In the genomic region with DNA sequence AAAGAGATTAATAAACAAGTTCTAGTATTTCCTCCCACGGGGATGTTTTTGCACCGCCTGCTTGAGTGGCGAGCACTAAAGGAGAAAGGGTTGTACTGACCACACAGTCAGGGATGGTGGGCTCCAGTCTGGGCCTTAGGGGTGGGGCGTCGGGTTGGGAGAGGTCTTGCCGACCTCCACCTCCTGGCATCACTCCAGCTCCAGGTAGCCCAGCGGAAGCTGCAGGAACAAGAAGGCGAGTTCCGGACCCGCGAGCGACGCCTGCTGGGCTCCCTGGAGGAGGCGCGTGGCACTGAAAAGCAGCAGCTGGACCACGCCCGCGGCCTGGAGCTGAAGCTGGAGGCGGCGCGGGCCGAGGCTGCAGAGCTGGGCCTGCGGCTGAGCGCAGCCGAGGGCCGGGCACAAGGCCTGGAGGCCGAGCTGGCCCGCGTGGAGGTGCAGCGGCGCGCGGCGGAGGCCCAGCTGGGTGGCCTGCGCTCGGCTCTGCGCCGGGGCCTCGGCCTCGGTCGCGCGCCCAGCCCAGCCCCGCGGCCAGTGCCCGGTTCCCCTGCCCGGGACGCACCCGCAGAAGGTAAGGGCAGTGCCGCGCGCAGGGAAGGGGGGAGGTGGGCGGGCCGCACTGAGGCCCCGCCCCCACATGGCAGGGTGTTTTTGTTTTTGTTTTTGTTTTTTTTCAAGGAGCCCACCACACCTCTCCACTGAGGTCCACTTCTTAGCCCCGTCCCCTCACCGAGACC, we compare ENCODE assay signal across 1 cellular context.
TF ChIP-seq lines count a peak whose summit lies in the region.

No MANE protein-coding gene starts in this region.

TF ChIP-seq in HepG2, 621 proteins besides CTCF, POLR2A, EP300 and RAD21 (continued from another document):
- TF ChIP-seq, protein P1, sequence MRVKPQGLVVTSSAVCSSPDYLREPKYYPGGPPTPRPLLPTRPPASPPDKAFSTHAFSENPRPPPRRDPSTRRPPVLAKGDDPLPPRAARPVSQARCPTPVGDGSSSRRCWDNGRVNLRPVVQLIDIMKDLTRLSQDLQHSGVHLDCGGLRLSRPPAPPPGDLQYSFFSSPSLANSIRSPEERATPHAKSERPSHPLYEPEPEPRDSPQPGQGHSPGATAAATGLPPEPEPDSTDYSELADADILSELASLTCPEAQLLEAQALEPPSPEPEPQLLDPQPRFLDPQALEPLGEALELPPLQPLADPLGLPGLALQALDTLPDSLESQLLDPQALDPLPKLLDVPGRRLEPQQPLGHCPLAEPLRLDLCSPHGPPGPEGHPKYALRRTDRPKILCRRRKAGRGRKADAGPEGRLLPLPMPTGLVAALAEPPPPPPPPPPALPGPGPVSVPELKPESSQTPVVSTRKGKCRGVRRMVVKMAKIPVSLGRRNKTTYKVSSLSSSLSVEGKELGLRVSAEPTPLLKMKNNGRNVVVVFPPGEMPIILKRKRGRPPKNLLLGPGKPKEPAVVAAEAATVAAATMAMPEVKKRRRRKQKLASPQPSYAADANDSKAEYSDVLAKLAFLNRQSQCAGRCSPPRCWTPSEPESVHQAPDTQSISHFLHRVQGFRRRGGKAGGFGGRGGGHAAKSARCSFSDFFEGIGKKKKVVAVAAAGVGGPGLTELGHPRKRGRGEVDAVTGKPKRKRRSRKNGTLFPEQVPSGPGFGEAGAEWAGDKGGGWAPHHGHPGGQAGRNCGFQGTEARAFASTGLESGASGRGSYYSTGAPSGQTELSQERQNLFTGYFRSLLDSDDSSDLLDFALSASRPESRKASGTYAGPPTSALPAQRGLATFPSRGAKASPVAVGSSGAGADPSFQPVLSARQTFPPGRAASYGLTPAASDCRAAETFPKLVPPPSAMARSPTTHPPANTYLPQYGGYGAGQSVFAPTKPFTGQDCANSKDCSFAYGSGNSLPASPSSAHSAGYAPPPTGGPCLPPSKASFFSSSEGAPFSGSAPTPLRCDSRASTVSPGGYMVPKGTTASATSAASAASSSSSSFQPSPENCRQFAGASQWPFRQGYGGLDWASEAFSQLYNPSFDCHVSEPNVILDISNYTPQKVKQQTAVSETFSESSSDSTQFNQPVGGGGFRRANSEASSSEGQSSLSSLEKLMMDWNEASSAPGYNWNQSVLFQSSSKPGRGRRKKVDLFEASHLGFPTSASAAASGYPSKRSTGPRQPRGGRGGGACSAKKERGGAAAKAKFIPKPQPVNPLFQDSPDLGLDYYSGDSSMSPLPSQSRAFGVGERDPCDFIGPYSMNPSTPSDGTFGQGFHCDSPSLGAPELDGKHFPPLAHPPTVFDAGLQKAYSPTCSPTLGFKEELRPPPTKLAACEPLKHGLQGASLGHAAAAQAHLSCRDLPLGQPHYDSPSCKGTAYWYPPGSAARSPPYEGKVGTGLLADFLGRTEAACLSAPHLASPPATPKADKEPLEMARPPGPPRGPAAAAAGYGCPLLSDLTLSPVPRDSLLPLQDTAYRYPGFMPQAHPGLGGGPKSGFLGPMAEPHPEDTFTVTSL (CRISPR knock-in tag; IDR thresholded peaks at IDR 0.05; ENCODE audit: borderline replicate concordance): 0 out of 2 replicates have a peak, but pooled peaks have one; percentile 21
- TF ChIP-seq, protein P2, sequence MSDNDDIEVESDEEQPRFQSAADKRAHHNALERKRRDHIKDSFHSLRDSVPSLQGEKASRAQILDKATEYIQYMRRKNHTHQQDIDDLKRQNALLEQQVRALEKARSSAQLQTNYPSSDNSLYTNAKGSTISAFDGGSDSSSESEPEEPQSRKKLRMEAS (IDR thresholded peaks at IDR 0.05): peak; percentile 72
- peak; percentile 74 for TF ChIP-seq KDM2A (CRISPR knock-in tag; IDR thresholded peaks at IDR 0.05; ENCODE audit: borderline replicate concordance, low read depth)
- peak; percentile 42; the same call in 1 of the 2 replicates for TF ChIP-seq SPEN (CRISPR knock-in tag; IDR thresholded peaks at IDR 0.05; ENCODE audit: low read depth)
- peak; percentile 38; the same call in 1 of the 2 replicates for TF ChIP-seq HOXA3 (CRISPR knock-in tag; IDR thresholded peaks at IDR 0.05)
- no peak for TF ChIP-seq ZSCAN22 (CRISPR knock-in tag; IDR thresholded peaks at IDR 0.05)
- TF ChIP-seq GABPB1 (CRISPR knock-in tag; IDR thresholded peaks at IDR 0.05): peak; percentile 72
- no peak; the same call in 1 of the 2 replicates for TF ChIP-seq YEATS4 (CRISPR knock-in tag; IDR thresholded peaks at IDR 0.05; ENCODE audit: borderline replicate concordance)
- TF ChIP-seq, protein P3, sequence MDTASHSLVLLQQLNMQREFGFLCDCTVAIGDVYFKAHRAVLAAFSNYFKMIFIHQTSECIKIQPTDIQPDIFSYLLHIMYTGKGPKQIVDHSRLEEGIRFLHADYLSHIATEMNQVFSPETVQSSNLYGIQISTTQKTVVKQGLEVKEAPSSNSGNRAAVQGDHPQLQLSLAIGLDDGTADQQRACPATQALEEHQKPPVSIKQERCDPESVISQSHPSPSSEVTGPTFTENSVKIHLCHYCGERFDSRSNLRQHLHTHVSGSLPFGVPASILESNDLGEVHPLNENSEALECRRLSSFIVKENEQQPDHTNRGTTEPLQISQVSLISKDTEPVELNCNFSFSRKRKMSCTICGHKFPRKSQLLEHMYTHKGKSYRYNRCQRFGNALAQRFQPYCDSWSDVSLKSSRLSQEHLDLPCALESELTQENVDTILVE (CRISPR knock-in tag; IDR thresholded peaks at IDR 0.05): no peak
- TF ChIP-seq SKI (IDR thresholded peaks at IDR 0.05; ENCODE audit: partially characterized antibody): no peak
- TF ChIP-seq, protein P4, sequence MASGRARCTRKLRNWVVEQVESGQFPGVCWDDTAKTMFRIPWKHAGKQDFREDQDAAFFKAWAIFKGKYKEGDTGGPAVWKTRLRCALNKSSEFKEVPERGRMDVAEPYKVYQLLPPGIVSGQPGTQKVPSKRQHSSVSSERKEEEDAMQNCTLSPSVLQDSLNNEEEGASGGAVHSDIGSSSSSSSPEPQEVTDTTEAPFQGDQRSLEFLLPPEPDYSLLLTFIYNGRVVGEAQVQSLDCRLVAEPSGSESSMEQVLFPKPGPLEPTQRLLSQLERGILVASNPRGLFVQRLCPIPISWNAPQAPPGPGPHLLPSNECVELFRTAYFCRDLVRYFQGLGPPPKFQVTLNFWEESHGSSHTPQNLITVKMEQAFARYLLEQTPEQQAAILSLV (CRISPR knock-in tag; IDR thresholded peaks at IDR 0.05; ENCODE audit: borderline replicate concordance): 0 out of 2 replicates have a peak, but pooled peaks have one; percentile 31
- peak; percentile 78 for TF ChIP-seq ZFX (CRISPR knock-in tag; IDR thresholded peaks at IDR 0.05; ENCODE audit: low read depth)
- TF ChIP-seq GABPA (IDR thresholded peaks at IDR 0.05; ENCODE audit: low read depth, low read length): peak; percentile 43
- peak; percentile 58 for TF ChIP-seq GABPA (CRISPR knock-in tag; IDR thresholded peaks at IDR 0.05; ENCODE audit: low read depth)
- TF ChIP-seq, protein P5, sequence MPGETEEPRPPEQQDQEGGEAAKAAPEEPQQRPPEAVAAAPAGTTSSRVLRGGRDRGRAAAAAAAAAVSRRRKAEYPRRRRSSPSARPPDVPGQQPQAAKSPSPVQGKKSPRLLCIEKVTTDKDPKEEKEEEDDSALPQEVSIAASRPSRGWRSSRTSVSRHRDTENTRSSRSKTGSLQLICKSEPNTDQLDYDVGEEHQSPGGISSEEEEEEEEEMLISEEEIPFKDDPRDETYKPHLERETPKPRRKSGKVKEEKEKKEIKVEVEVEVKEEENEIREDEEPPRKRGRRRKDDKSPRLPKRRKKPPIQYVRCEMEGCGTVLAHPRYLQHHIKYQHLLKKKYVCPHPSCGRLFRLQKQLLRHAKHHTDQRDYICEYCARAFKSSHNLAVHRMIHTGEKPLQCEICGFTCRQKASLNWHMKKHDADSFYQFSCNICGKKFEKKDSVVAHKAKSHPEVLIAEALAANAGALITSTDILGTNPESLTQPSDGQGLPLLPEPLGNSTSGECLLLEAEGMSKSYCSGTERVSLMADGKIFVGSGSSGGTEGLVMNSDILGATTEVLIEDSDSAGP (CRISPR knock-in tag; IDR thresholded peaks at IDR 0.05; ENCODE audit: borderline replicate concordance): no peak; the same call in 1 of the 2 replicates
- peak; percentile 52 for TF ChIP-seq PHF8 (CRISPR knock-in tag; IDR thresholded peaks at IDR 0.05)
- 0 out of 2 replicates have a peak, but pooled peaks have one; percentile 37 for TF ChIP-seq POLR2G (IDR thresholded peaks at IDR 0.05; ENCODE audit: low read depth, low read length)
- TF ChIP-seq ZFY (CRISPR knock-in tag; IDR thresholded peaks at IDR 0.05): peak; percentile 88
- no peak for TF ChIP-seq CAMTA2 (CRISPR knock-in tag; IDR thresholded peaks at IDR 0.05; ENCODE audit: borderline replicate concordance)
- TF ChIP-seq MZF1 (CRISPR knock-in tag; IDR thresholded peaks at IDR 0.05; ENCODE audit: borderline replicate concordance): no peak
- no peak for TF ChIP-seq SOX6 (IDR thresholded peaks at IDR 0.05)
- TF ChIP-seq SOX6 (CRISPR knock-in tag; IDR thresholded peaks at IDR 0.05): no peak
- no peak for TF ChIP-seq ARNTL (CRISPR knock-in tag; IDR thresholded peaks at IDR 0.05)
- TF ChIP-seq KLF16 (CRISPR knock-in tag; IDR thresholded peaks at IDR 0.05): peak in 1 of 2 experiments; percentile 17; a peak in 1 of 4 replicates
- TF ChIP-seq, protein P6, sequence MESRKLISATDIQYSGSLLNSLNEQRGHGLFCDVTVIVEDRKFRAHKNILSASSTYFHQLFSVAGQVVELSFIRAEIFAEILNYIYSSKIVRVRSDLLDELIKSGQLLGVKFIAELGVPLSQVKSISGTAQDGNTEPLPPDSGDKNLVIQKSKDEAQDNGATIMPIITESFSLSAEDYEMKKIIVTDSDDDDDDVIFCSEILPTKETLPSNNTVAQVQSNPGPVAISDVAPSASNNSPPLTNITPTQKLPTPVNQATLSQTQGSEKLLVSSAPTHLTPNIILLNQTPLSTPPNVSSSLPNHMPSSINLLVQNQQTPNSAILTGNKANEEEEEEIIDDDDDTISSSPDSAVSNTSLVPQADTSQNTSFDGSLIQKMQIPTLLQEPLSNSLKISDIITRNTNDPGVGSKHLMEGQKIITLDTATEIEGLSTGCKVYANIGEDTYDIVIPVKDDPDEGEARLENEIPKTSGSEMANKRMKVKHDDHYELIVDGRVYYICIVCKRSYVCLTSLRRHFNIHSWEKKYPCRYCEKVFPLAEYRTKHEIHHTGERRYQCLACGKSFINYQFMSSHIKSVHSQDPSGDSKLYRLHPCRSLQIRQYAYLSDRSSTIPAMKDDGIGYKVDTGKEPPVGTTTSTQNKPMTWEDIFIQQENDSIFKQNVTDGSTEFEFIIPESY (CRISPR knock-in tag; IDR thresholded peaks at IDR 0.05): peak; percentile 57; the same call in 1 of the 2 replicates
- TF ChIP-seq, protein P7, sequence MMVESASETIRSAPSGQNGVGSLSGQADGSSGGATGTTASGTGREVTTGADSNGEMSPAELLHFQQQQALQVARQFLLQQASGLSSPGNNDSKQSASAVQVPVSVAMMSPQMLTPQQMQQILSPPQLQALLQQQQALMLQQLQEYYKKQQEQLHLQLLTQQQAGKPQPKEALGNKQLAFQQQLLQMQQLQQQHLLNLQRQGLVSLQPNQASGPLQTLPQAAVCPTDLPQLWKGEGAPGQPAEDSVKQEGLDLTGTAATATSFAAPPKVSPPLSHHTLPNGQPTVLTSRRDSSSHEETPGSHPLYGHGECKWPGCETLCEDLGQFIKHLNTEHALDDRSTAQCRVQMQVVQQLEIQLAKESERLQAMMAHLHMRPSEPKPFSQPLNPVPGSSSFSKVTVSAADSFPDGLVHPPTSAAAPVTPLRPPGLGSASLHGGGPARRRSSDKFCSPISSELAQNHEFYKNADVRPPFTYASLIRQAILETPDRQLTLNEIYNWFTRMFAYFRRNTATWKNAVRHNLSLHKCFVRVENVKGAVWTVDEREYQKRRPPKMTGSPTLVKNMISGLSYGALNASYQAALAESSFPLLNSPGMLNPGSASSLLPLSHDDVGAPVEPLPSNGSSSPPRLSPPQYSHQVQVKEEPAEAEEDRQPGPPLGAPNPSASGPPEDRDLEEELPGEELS (CRISPR knock-in tag; IDR thresholded peaks at IDR 0.05): no peak
- peak; percentile 83 for TF ChIP-seq MYC (CRISPR knock-in tag; IDR thresholded peaks at IDR 0.05; ENCODE audit: borderline replicate concordance)
TF ChIP-seq in HepG2: peak in this region for 38.
